Comparison of ENCODE assay signal across 20 cellular contexts in genomic region chr1:98102369-98103030, GRCh38.
DNase-seq lines count a peak whose midpoint lies in the region; ATAC-seq and TF ChIP-seq lines count a peak whose summit lies in the region.
"Had no signal": no experiment of that assay in that cellular context is flagged by ENCODE, and none has a peak within 500 bp of the region (broad histone marks: within the 10 kb centered on the region; RNA-seq: fewer than 3 reads in every experiment).

No MANE protein-coding gene starts in this region.

- H3K36me3 Mint-ChIP-seq in Caco-2 (ENCODE audit: insufficient read depth, unreplicated experiment) = peaks cover 5% of the 10 kb centered on the region
- H3K36me3 Mint-ChIP-seq in activated CD4-positive, alpha-beta T cell treated with anti-CD3 and anti-CD28 coated beads for 36 hours (ENCODE audit: low read depth) = no peaks in the 10 kb centered on the region
- H3K36me3 Mint-ChIP-seq: activated naive CD8-positive, alpha-beta T cell treated with anti-CD3 and anti-CD28 coated beads for 36 hours; stimulated activated naive B cell treated with anti-CD40 and anti-IgM and Interleukin-4, amounts not matched to agents 10 μg/mL and 1 μg/mL and 100 μg/mL, for 72 hours had no signal

- H3K79me1 ChIP-seq in mesenchymal stem cell (replicated peaks; ENCODE audit: low read length, poor library complexity, severe bottlenecking) = peaks cover 4% of the 10 kb centered on the region

- H2BK120ac ChIP-seq in mesenchymal stem cell (ENCODE audit: low read depth, low read length) = peak overlapping the region; percentile 49

- BruUV-seq in Caco-2 (replicated peaks; lab: Mats Ljungman, UMichigan) = no TSS peak

- no peaks in the 10 kb centered on the region for H3K36me3 ChIP-seq in mesenchymal stem cell (ENCODE audit: control insufficient read depth in 1 of 2, insufficient read depth in 2 of 2, low read depth in 1 of 2, low read length in 2 of 2)
- H3K36me3 ChIP-seq in Caco-2 (ENCODE audit: control insufficient read depth, insufficient read depth, low read length) = no peaks in the 10 kb centered on the region
- H3K36me3 ChIP-seq in effector memory CD4-positive, alpha-beta T cell (ENCODE audit: control insufficient read depth, insufficient read depth, low read length) = no peaks in the 10 kb centered on the region
- H3K36me3 ChIP-seq: cardiac muscle cell, MG63, right atrium auricular region had no signal

- H2BK12ac ChIP-seq in mesenchymal stem cell (ENCODE audit: low read length in 2 of 2) = peak overlapping the region in 1 of 2 experiments; percentile 47

- no peaks in the 10 kb centered on the region for H3K27me3 Mint-ChIP-seq in Caco-2 (ENCODE audit: insufficient read depth, unreplicated experiment)
- H3K27me3 Mint-ChIP-seq in activated CD4-positive, alpha-beta T cell treated with anti-CD3 and anti-CD28 coated beads for 36 hours = peaks cover 2% of the 10 kb centered on the region
- H3K27me3 Mint-ChIP-seq: activated naive CD8-positive, alpha-beta T cell treated with anti-CD3 and anti-CD28 coated beads for 36 hours; stimulated activated naive B cell treated with anti-CD40 and anti-IgM and Interleukin-4, amounts not matched to agents 10 μg/mL and 1 μg/mL and 100 μg/mL, for 72 hours had no signal

- no peak overlapping the region for H3K9ac ChIP-seq in mesenchymal stem cell (ENCODE audit: low read length)

- no peak overlapping the region for H2BK5ac ChIP-seq in mesenchymal stem cell (ENCODE audit: low read depth, low read length, poor library complexity, severe bottlenecking)

- H3K4me3 Mint-ChIP-seq in Caco-2 (ENCODE audit: unreplicated experiment) = no peak overlapping the region
- no peak overlapping the region for H3K4me3 Mint-ChIP-seq in activated CD4-positive, alpha-beta T cell treated with anti-CD3 and anti-CD28 coated beads for 36 hours
- H3K4me3 Mint-ChIP-seq: activated naive CD8-positive, alpha-beta T cell treated with anti-CD3 and anti-CD28 coated beads for 36 hours; activated T-helper 17 cell treated with anti-CD3 and anti-CD28 coated beads, Interleukin-2, amount 50 U/mL, for 72 hours; stimulated activated naive B cell treated with anti-CD40 and anti-IgM and Interleukin-4, amounts not matched to agents 10 μg/mL and 1 μg/mL and 100 μg/mL, for 72 hours had no signal

- peak overlapping the region in 1 of 2 experiments; percentile 48 for H3K18ac ChIP-seq in mesenchymal stem cell (ENCODE audit: low read depth in 1 of 2, low read length in 2 of 2)

- H3K4me1 ChIP-seq in mesenchymal stem cell (ENCODE audit: control insufficient read depth, insufficient read depth, low read depth, low read length) (peaks cover 2% of the 10 kb centered on the region), Caco-2 (peaks cover 5% of the 10 kb centered on the region; the same call in 1 of the 2 replicates)
- H3K4me1 ChIP-seq in effector memory CD4-positive, alpha-beta T cell (ENCODE audit: control insufficient read depth, insufficient read depth, low read length, poor library complexity, severe bottlenecking) = no peaks in the 10 kb centered on the region

- POLR2A ChIA-PET in Caco-2 (lab: Charles Lee) = no interaction called here
- POLR2A ChIA-PET in activated CD4-positive, alpha-beta T cell treated with anti-CD3 and anti-CD28 coated beads for 36 hours (lab: Charles Lee) = no interaction called here

- H3K14ac ChIP-seq in mesenchymal stem cell (ENCODE audit: low read length in 2 of 2) = no peak overlapping the region

- H2AFZ ChIP-seq in mesenchymal stem cell (ENCODE audit: low read depth, low read length) = no peak overlapping the region

- DNase-seq in GM04503 (ENCODE audit: low read depth) (peak; percentile 32), NCI-H446 (lab: John Stamatoyannopoulos, UW) (peak; percentile 58 to 95), dermis blood vessel endothelial cell (peak; percentile 24), mesenchymal stem cell (peak; percentile 31), Caco-2 (no peak), GM10266 (ENCODE audit: extremely low spot score) (no peak)
- DNase-seq in effector memory CD4-positive, alpha-beta T cell = no peak
- DNase-seq in activated CD4-positive, alpha-beta T cell treated with anti-CD3 and anti-CD28 coated beads for 36 hours = no peak
- DNase-seq: activated CD4-positive, alpha-beta T cell treated with anti-CD3 and anti-CD28 coated beads for 4 hours; activated naive CD8-positive, alpha-beta T cell treated with anti-CD3 and anti-CD28 coated beads for 36 hours; dorsolateral prefrontal cortex; MG63; NCI-H1436 treated with DMSO at 0.1 percent for 48 hours; NCI-H510A; RPMI8226; stimulated activated naive B cell treated with anti-CD40 and anti-IgM and Interleukin-4, amounts not matched to agents 10 μg/mL and 1 μg/mL and 100 μg/mL, for 72 hours had no signal

- no peak overlapping the region for H3K23ac ChIP-seq in mesenchymal stem cell (ENCODE audit: low read length in 2 of 2)

- H3K9me3 ChIP-seq in mesenchymal stem cell (ENCODE audit: control insufficient read depth, low read length) = peaks cover 10% of the 10 kb centered on the region
- H3K9me3 ChIP-seq in Caco-2 = peaks cover 5% of the 10 kb centered on the region; the same call in 1 of the 2 replicates
- H3K9me3 ChIP-seq in effector memory CD4-positive, alpha-beta T cell (ENCODE audit: control insufficient read depth, low read length) = no peaks in the 10 kb centered on the region

- peaks cover 17% of the 10 kb centered on the region for H3K9me3 Mint-ChIP-seq in Caco-2 (ENCODE audit: unreplicated experiment)
- peaks cover 8% of the 10 kb centered on the region for H3K9me3 Mint-ChIP-seq in activated CD4-positive, alpha-beta T cell treated with anti-CD3 and anti-CD28 coated beads for 36 hours (ENCODE audit: low read depth)

- CTCF ChIA-PET in Caco-2 (lab: Charles Lee) = no interaction called here
- CTCF ChIA-PET in activated CD4-positive, alpha-beta T cell treated with anti-CD3 and anti-CD28 coated beads for 36 hours (lab: Charles Lee) = no interaction called here

- H2AK5ac ChIP-seq in mesenchymal stem cell (ENCODE audit: low read length, severe bottlenecking) = peak overlapping the region; percentile 37

- H4K91ac ChIP-seq in mesenchymal stem cell (ENCODE audit: low read length) = no peak overlapping the region

- no peak overlapping the region for H2BK15ac ChIP-seq in mesenchymal stem cell (ENCODE audit: low read depth, poor library complexity, severe bottlenecking)

- TF ChIP-seq CTCF in Caco-2 (IDR thresholded peaks at IDR 0.05; ENCODE audit: insufficient read depth in 1 of 2, low read depth in 1 of 2, low read length in 1 of 2, severe bottlenecking in 1 of 2, unreplicated experiment in 1 of 2) (no peak), GM10266 (IDR thresholded peaks at IDR 0.05; ENCODE audit: control insufficient read depth, insufficient read depth, low read depth, missing control alignments) (no peak)

- H3K4ac ChIP-seq in mesenchymal stem cell (ENCODE audit: low read depth in 1 of 2, low read length in 2 of 2) = no peak overlapping the region

- WGBS in mesenchymal stem cell = 85% methylated on average over 2 of the region's 4 CpGs

- H4K8ac ChIP-seq in mesenchymal stem cell (ENCODE audit: low read length) = peak overlapping the region; percentile 75

- H3K27ac Mint-ChIP-seq in Caco-2 (ENCODE audit: unreplicated experiment) = no peak overlapping the region
- H3K27ac Mint-ChIP-seq in activated CD4-positive, alpha-beta T cell treated with anti-CD3 and anti-CD28 coated beads for 36 hours = no peak overlapping the region
- H3K27ac Mint-ChIP-seq: activated naive CD8-positive, alpha-beta T cell treated with anti-CD3 and anti-CD28 coated beads for 36 hours; activated T-helper 17 cell treated with anti-CD3 and anti-CD28 coated beads, Interleukin-2, amount 50 U/mL, for 72 hours; stimulated activated naive B cell treated with anti-CD40 and anti-IgM and Interleukin-4, amounts not matched to agents 10 μg/mL and 1 μg/mL and 100 μg/mL, for 72 hours had no signal

- no peak overlapping the region for H3K4me2 ChIP-seq in mesenchymal stem cell (ENCODE audit: low read length, poor library complexity, severe bottlenecking)

- no peak overlapping the region for H3K27ac ChIP-seq in mesenchymal stem cell (ENCODE audit: low read length, poor library complexity, severe bottlenecking)
- no peak overlapping the region for H3K27ac ChIP-seq in effector memory CD4-positive, alpha-beta T cell (ENCODE audit: insufficient read depth, low read length, poor library complexity, severe bottlenecking)
- H3K27ac ChIP-seq: cardiac muscle cell, dorsolateral prefrontal cortex, epithelial cell of prostate, right atrium auricular region had no signal

- peaks cover 7% of the 10 kb centered on the region for H3K4me1 Mint-ChIP-seq in Caco-2 (ENCODE audit: low read depth, unreplicated experiment)
- no peaks in the 10 kb centered on the region for H3K4me1 Mint-ChIP-seq in activated CD4-positive, alpha-beta T cell treated with anti-CD3 and anti-CD28 coated beads for 36 hours
- H3K4me1 Mint-ChIP-seq: activated naive CD8-positive, alpha-beta T cell treated with anti-CD3 and anti-CD28 coated beads for 36 hours; activated T-helper 17 cell treated with anti-CD3 and anti-CD28 coated beads, Interleukin-2, amount 50 U/mL, for 72 hours; stimulated activated naive B cell treated with anti-CD40 and anti-IgM and Interleukin-4, amounts not matched to agents 10 μg/mL and 1 μg/mL and 100 μg/mL, for 72 hours had no signal

- H3K4me3 ChIP-seq in mesenchymal stem cell (ENCODE audit: insufficient read depth in 1 of 2, low read depth in 1 of 2, low read length in 2 of 2) (no peak overlapping the region), Caco-2 (ENCODE audit: low read depth, low read length) (no peak overlapping the region)
- no peak overlapping the region for H3K4me3 ChIP-seq in effector memory CD4-positive, alpha-beta T cell (ENCODE audit: insufficient read depth, low read depth, low read length, poor library complexity, severe bottlenecking)
- H3K4me3 ChIP-seq: cardiac muscle cell, dorsolateral prefrontal cortex, MG63, right atrium auricular region had no signal

- intact Hi-C loops in Caco-2 (cut with micrococcal nuclease; ENCODE audit: unreplicated experiment) = no loop called here
- intact Hi-C loops in activated CD4-positive, alpha-beta T cell treated with anti-CD3 and anti-CD28 coated beads for 36 hours (cut with DNase I, micrococcal nuclease) = no loop called here

- ATAC-seq in activated CD4-positive, alpha-beta T cell treated with anti-CD3 and anti-CD28 coated beads for 36 hours = no peak
- ATAC-seq: activated T-helper 17 cell treated with anti-CD3 and anti-CD28 coated beads, Interleukin-2, amount 50 U/mL, for 72 hours; stimulated activated naive B cell treated with anti-CD40 and anti-IgM and Interleukin-4, amounts not matched to agents 10 μg/mL and 1 μg/mL and 100 μg/mL, for 72 hours had no signal

- H3K27me3 ChIP-seq in mesenchymal stem cell (ENCODE audit: control insufficient read depth in 1 of 2, insufficient read depth in 1 of 2, low read length in 2 of 2) (no peaks in the 10 kb centered on the region), Caco-2 (replicated peaks; ENCODE audit: control insufficient read depth, insufficient read depth, low read length) (no peaks in the 10 kb centered on the region)
- no peaks in the 10 kb centered on the region for H3K27me3 ChIP-seq in effector memory CD4-positive, alpha-beta T cell (replicated peaks; ENCODE audit: control insufficient read depth, insufficient read depth, low read length, poor library complexity, severe bottlenecking)
- H3K27me3 ChIP-seq: cardiac muscle cell, MG63, right atrium auricular region had no signal

Comparison
In these comparisons a context has a peak if more than half of its experiments do, and no peak if none do; other contexts are left out.
1. DNase-seq: peak in GM04503 (single experiment), NCI-H446 (2 of 2), dermis blood vessel endothelial cell (single experiment) and mesenchymal stem cell (single experiment); none in Caco-2 (0 of 2), effector memory CD4-positive, alpha-beta T cell (0 of 3), GM10266 (single experiment) and activated CD4-positive, alpha-beta T cell treated with anti-CD3 and anti-CD28 coated beads for 36 hours (single experiment).